In genomic region chr17:80453980-80454556, GRCh38 we compare ENCODE assay signal across 8 cellular contexts. TPM values are rescaled to one million over a fixed set of nuclear protein-coding genes. Genes with fewer than 3 reads are reported as not detected.
DNase-seq lines count a peak whose midpoint lies in the region; ATAC-seq and TF ChIP-seq lines count a peak whose summit lies in the region.

No MANE protein-coding gene starts in this region.

- ATAC-seq in GM21576 (IDR thresholded peaks at IDR 0.05; ENCODE audit: unreplicated experiment) = peak; percentile 23

- 30 to 34% methylated on average over 37 of the region's 37 CpGs for WGBS in sigmoid colon, 2 donors

- no peak for TF ChIP-seq EP300 in sigmoid colon (IDR thresholded peaks at IDR 0.05)

- intact Hi-C loops in sigmoid colon (cut with DNase I) = loop anchor here (10.0 kb wide), 1 partner anchor 511 kb away; no protein-coding TSS in a partner anchor
- intact Hi-C loops in head of caudate nucleus (cut with DNase I) = loop anchor here (2.0 to 10.0 kb wide), 3 partner anchors 39 to 321 kb away; partner anchors contain the start of genes ENDOV and RPTOR

- H3K9ac ChIP-seq in fibroblast of lung (ENCODE audit: insufficient read depth, low read length) = peak overlapping the region; percentile 94

- H3K27ac ChIP-seq in SJCRH30 (peak overlapping the region; percentile 85), fibroblast of lung (ENCODE audit: insufficient read depth, low read length) (peak overlapping the region; percentile 94), sigmoid colon (peak overlapping the region; percentile 99)

- no peak overlapping the region for H2AFZ ChIP-seq in fibroblast of lung (ENCODE audit: low read length)

- H3K36me3 ChIP-seq in SJCRH30 (no peaks in the 10 kb centered on the region), fibroblast of lung (ENCODE audit: control insufficient read depth, insufficient read depth, low read length) (no peaks in the 10 kb centered on the region), sigmoid colon (no peaks in the 10 kb centered on the region)

- H3K4me1 ChIP-seq in SJCRH30 (peaks cover 24% of the 10 kb centered on the region), fibroblast of lung (ENCODE audit: control insufficient read depth, extremely low read depth, insufficient read depth, low read length) (peaks cover 8% of the 10 kb centered on the region), sigmoid colon (peaks cover 0 to 71% (median 51%) of the 10 kb centered on the region in 4 donors)

- H3K79me2 ChIP-seq in fibroblast of lung (ENCODE audit: control insufficient read depth, insufficient read depth, low read length) = no peaks in the 10 kb centered on the region

- no peak for TF ChIP-seq POLR2A in sigmoid colon (IDR thresholded peaks at IDR 0.05)

- H3K4me2 ChIP-seq in fibroblast of lung (ENCODE audit: extremely low read depth, insufficient read depth, low read length) = peak overlapping the region; percentile 90

- H3K4me3 ChIP-seq in SJCRH30 (peak overlapping the region; percentile 80), fibroblast of lung (replicated peaks in 1 of 4; ENCODE audit: control extremely low read depth in 1 of 4, insufficient read depth in 1 of 4, low read depth in 3 of 4, low read length in 4 of 4) (peak overlapping the region; percentile 69 to 81 (median 74)), sigmoid colon (peak overlapping the region; percentile 67 to 84 (median 80))

- H3K27me3 ChIP-seq in SJCRH30 (peaks cover 18% of the 10 kb centered on the region), fibroblast of lung (ENCODE audit: control insufficient read depth, insufficient read depth, low read length) (no peaks in the 10 kb centered on the region), sigmoid colon (no peaks in the 10 kb centered on the region)

- no peak for TF ChIP-seq CTCF in fibroblast of lung (conservative IDR thresholded peaks at IDR 0.05 in 1 of 2, IDR thresholded peaks at IDR 0.05 in 1 of 2; ENCODE audit: low read depth in 1 of 2, low read length in 2 of 2)
- TF ChIP-seq CTCF in sigmoid colon (IDR thresholded peaks at IDR 0.05) = no peak

- H3K9me3 ChIP-seq in SJCRH30 (replicated peaks) = no peaks in the 10 kb centered on the region
- no peaks in the 10 kb centered on the region for H3K9me3 ChIP-seq in fibroblast of lung (ENCODE audit: control insufficient read depth, insufficient read depth, low read depth, low read length)
- no peaks in the 10 kb centered on the region for H3K9me3 ChIP-seq in sigmoid colon

- DNase-seq in SJCRH30 (no peak), fibroblast of lung (ENCODE audit: low read depth in 2 of 2) (peak in 1 of 2 donors; percentile 21), sigmoid colon (no peak), NOMO-1 treated with DMSO at 0.1 percent for 48 hours (lab: John Stamatoyannopoulos, UW; ENCODE audit: unreplicated experiment) (no peak), COR-L47 (lab: John Stamatoyannopoulos, UW) (no peak), NCI-H345 treated with DMSO at 0.1 percent for 48 hours (lab: John Stamatoyannopoulos, UW; ENCODE audit: unreplicated experiment) (no peak), head of caudate nucleus (no peak)

- H4K20me1 ChIP-seq in fibroblast of lung (ENCODE audit: control insufficient read depth, extremely low read depth, insufficient read depth, low read length) = no peaks in the 10 kb centered on the region

RNA-seq across cellular contexts. Expression of gene NPTX1, which starts 22.3 kb away (rescaled TPM):
- total RNA-seq in SJCRH30 (2014; rRNA removed; shearing (Covaris generic)) = not detected in 2 replicates
- 3.3 and 31.2 TPM in 2 replicates for total RNA-seq in fibroblast of lung
- polyA plus RNA-seq in fibroblast of lung = 14.9 and 86.0 TPM in 2 replicates
- polyA plus RNA-seq in fibroblast of lung (2012) = 23.4 and 100 TPM in 2 replicates
- 37.5 and 184 TPM in 2 replicates for polyA minus RNA-seq in fibroblast of lung (ENCODE audit: low replicate concordance)
- 10 to 100 TPM; 36.9 to 67.3 (median 46.0) TPM for total RNA-seq in sigmoid colon
- 1 to 10 TPM in 1 of 3 donors, under 1 TPM in 2; 0.60 to 1.9 (median 0.69) TPM for polyA plus RNA-seq in sigmoid colon

RNA-seq across cellular contexts. Expression of gene ENDOV, which starts 39.1 kb away (rescaled TPM):
- total RNA-seq in SJCRH30 (2014; rRNA removed; shearing (Covaris generic)) = 6.6 and 10.4 TPM in 2 replicates
- total RNA-seq in fibroblast of lung (25.4 and 28.7 TPM in 2 replicates), sigmoid colon (10 to 100 TPM in 3 of 4 donors, 1 to 10 TPM in 1; 9.5 to 23.5 (median 16.7) TPM)
- polyA plus RNA-seq in fibroblast of lung (10.1 and 13.1 TPM in 2 replicates), sigmoid colon (10 to 100 TPM; 14.1 to 18.6 (median 17.4) TPM)
- polyA plus RNA-seq in fibroblast of lung (2012) = 15.0 and 17.0 TPM in 2 replicates
- polyA minus RNA-seq in fibroblast of lung (ENCODE audit: low replicate concordance) = 8.7 and 9.9 TPM in 2 replicates
